Comparison of ENCODE assay signal across 26 cellular contexts in the genomic region with DNA sequence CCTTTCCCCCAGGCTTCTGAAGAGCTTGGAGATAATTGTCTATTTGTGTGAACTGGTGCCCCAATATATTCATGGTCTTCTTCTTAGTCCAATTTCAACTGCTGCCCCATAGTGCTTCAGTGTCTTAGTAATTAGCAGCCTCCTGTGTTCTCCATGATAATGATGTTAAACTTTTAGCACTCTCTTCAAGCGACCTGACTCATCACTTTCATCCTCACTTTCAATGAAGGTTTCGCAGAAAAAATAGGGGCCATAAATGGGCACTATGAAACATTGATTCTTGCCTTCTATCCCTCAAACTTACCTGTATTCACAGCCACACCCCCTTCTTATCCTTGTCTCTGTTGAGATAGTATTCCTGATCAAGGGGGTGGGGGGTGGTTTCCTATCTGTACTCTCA.
"Had no signal": no experiment of that assay in that cellular context is flagged by ENCODE, and none has a peak within 500 bp of the region (broad histone marks: within the 10 kb centered on the region; RNA-seq: fewer than 3 reads in every experiment).

No MANE protein-coding gene starts in this region.

- ATAC-seq: effector memory CD8-positive, alpha-beta T cell; esophagus mucosa; gastrocnemius medialis; heart right ventricle; left cardiac atrium; left lung; left ventricle myocardium superior; lower lobe of right lung; mucosa of descending colon had no signal

- DNase-seq: colonic mucosa; cortex of kidney; effector CD8-positive, alpha-beta T cell; effector memory CD8-positive, alpha-beta T cell; endodermal cell; erythroblast; esophagus squamous epithelium; foreskin fibroblast; foreskin melanocyte; gastrocnemius medialis; glutamatergic neuron; head of caudate nucleus; heart right ventricle; hippocampal formation; left cardiac atrium; left lung; left ventricle myocardium superior; lower lobe of right lung; mesenchymal stem cell; mucosa of descending colon; naive B cell had no signal

- H3K9me3 ChIP-seq: colonic mucosa, esophagus squamous epithelium, gastrocnemius medialis, heart right ventricle, left lung, lower lobe of right lung, mucosa of descending colon had no signal

- H3K4me3 ChIP-seq: colonic mucosa, esophagus squamous epithelium, gastrocnemius medialis, heart right ventricle, left lung, lower lobe of right lung, mucosa of descending colon had no signal

- H3K36me3 ChIP-seq: colonic mucosa, esophagus squamous epithelium, gastrocnemius medialis, left lung had no signal

- H3K27ac ChIP-seq: colonic mucosa, epithelial cell of prostate, esophagus squamous epithelium, gastrocnemius medialis, heart right ventricle, left lung, lower lobe of right lung had no signal

- FAIRE-seq: endometrium, islet of Langerhans, keratinocyte had no signal

- H3K27me3 ChIP-seq: colonic mucosa, esophagus squamous epithelium, gastrocnemius medialis, heart right ventricle, left lung had no signal

- H3K4me1 ChIP-seq: colonic mucosa, esophagus squamous epithelium, gastrocnemius medialis, heart right ventricle, left lung, lower lobe of right lung had no signal
